In genomic region chr18:78153362-78153761, GRCh38 we compare ENCODE assay signal across 24 cellular contexts.
"Had no signal": no experiment of that assay in that cellular context is flagged by ENCODE, and none has a peak within 500 bp of the region (broad histone marks: within the 10 kb centered on the region; RNA-seq: fewer than 3 reads in every experiment).

No MANE protein-coding gene starts in this region.

- H3K27ac ChIP-seq: colonic mucosa, coronary artery, dorsolateral prefrontal cortex, epithelial cell of prostate, esophagus muscularis mucosa, esophagus squamous epithelium, foreskin keratinocyte, gastrocnemius medialis, gastroesophageal sphincter, heart left ventricle had no signal

- H3K4me1 ChIP-seq: colonic mucosa, esophagus muscularis mucosa, foreskin keratinocyte, gastrocnemius medialis, gastroesophageal sphincter, heart left ventricle had no signal

- H3K4me3 Mint-ChIP-seq: dendritic cell treated with granulocyte-macrophage colony-stimulating factor and Interleukin-4, amounts not matched to agents 40 ng/mL and 50 ng/mL, for 4 days; effector memory CD8-positive, alpha-beta T cell; endodermal cell had no signal

- H3K36me3 ChIP-seq: colonic mucosa, esophagus muscularis mucosa, esophagus squamous epithelium, gastrocnemius medialis, gastroesophageal sphincter, heart left ventricle had no signal

- H3K4me3 ChIP-seq: colonic mucosa, coronary artery, dorsolateral prefrontal cortex, esophagus muscularis mucosa, esophagus squamous epithelium, gastrocnemius medialis, gastroesophageal sphincter, heart left ventricle had no signal

- H3K9me3 ChIP-seq: colonic mucosa, esophagus muscularis mucosa, esophagus squamous epithelium, gastrocnemius medialis, heart left ventricle had no signal

- ATAC-seq: effector memory CD8-positive, alpha-beta T cell; esophagus mucosa; foreskin keratinocyte; gastrocnemius medialis; gastroesophageal sphincter had no signal

- H3K27me3 Mint-ChIP-seq: dendritic cell treated with granulocyte-macrophage colony-stimulating factor and Interleukin-4, amounts not matched to agents 40 ng/mL and 50 ng/mL, for 4 days; effector memory CD8-positive, alpha-beta T cell had no signal

- H3K27ac Mint-ChIP-seq: dendritic cell treated with granulocyte-macrophage colony-stimulating factor and Interleukin-4, amounts not matched to agents 40 ng/mL and 50 ng/mL, for 4 days; effector memory CD8-positive, alpha-beta T cell; endodermal cell had no signal

- H3K9me3 Mint-ChIP-seq: dendritic cell treated with granulocyte-macrophage colony-stimulating factor and Interleukin-4, amounts not matched to agents 40 ng/mL and 50 ng/mL, for 4 days had no signal

- DNase-seq: colonic mucosa; cortex of kidney; dermis blood vessel endothelial cell; dorsolateral prefrontal cortex; effector CD4-positive, alpha-beta T cell; effector CD8-positive, alpha-beta T cell; effector memory CD4-positive, alpha-beta T cell; effector memory CD8-positive, alpha-beta T cell; endodermal cell; erythroblast; esophagus squamous epithelium; foreskin fibroblast; foreskin keratinocyte; foreskin melanocyte; gastrocnemius medialis; glutamatergic neuron; head of caudate nucleus; heart left ventricle had no signal

- H3K27me3 ChIP-seq: colonic mucosa, esophagus squamous epithelium, foreskin keratinocyte, gastrocnemius medialis, gastroesophageal sphincter, heart left ventricle had no signal
